ENCODE assay signal across 8 cellular contexts in the genomic region with DNA sequence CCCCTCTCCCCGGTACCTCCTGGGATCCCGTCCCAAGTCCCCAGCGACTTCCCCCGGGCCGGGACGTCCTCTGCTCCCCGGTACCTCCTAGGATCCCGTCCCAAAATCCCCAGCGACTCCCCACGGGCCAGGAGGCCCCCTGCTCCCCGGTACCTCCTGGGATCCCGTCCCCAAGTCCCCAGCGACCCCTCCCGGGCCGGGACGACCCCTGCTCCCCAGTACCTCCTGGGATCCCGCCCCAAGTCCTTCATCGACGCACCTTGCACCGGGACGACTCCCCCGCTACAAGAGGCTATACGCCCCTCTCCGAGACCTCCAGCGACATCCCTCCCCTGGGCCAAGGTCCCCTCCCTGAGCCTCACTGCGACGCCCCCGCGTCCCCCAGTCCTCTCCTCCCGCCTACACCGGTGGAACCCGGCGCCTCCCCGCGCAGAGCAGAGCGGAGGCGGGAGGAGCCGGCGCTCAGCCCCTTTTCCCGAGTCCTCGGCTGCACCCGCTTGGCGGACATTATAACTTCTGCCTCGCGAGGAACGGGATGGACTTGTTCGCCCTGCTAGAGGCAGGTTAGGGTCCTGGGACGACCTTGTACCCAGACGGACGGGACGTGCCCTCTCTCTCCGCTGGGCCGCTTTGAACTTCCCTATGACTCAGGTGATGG. TPM values are rescaled to one million over a fixed set of nuclear protein-coding genes. Genes with fewer than 3 reads are reported as not detected.
A peak's percentile ranks its signal among the peaks of the same experiment; 100 is the strongest.
DNase-seq lines count a peak whose midpoint lies in the region; ATAC-seq and TF ChIP-seq lines count a peak whose summit lies in the region.

No MANE protein-coding gene starts in this region.

- no peaks in the 10 kb centered on the region for H3K36me3 ChIP-seq in endocrine pancreas (ENCODE audit: control insufficient read depth, insufficient read depth, low read length)
- no peaks in the 10 kb centered on the region for H3K36me3 ChIP-seq in urinary bladder (ENCODE audit: insufficient read depth)

- peak overlapping the region; percentile 0 for H3K27ac ChIP-seq in urinary bladder (ENCODE audit: low read depth)

- in situ Hi-C loops in G401 (cut with HindIII; ENCODE audit: low sequenced_read_pairs): no loop called here

- H3K4me1 ChIP-seq in endocrine pancreas (ENCODE audit: control insufficient read depth, insufficient read depth, low read length) (no peaks in the 10 kb centered on the region), urinary bladder (ENCODE audit: insufficient read depth) (no peaks in the 10 kb centered on the region)

- H3K27ac Mint-ChIP-seq in T-helper 1 cell treated with Interleukin-12 subunit alpha and Interleukin-12 subunit beta and Interleukin-4 antibody, amounts not matched to agents 30 μg/mL and 1 μg/mL, for 36 hours: no peak overlapping the region

- H3K4me3 ChIP-seq in endocrine pancreas (ENCODE audit: control insufficient read depth, insufficient read depth, low read length) (no peak overlapping the region), urinary bladder (ENCODE audit: low read depth, low read length) (peak overlapping the region; percentile 97)

- H3K4me3 Mint-ChIP-seq in T-helper 1 cell treated with Interleukin-12 subunit alpha and Interleukin-12 subunit beta and Interleukin-4 antibody, amounts not matched to agents 30 μg/mL and 1 μg/mL, for 36 hours: peak overlapping the region; percentile 35

- H3K4me1 Mint-ChIP-seq in T-helper 1 cell treated with Interleukin-12 subunit alpha and Interleukin-12 subunit beta and Interleukin-4 antibody, amounts not matched to agents 30 μg/mL and 1 μg/mL, for 36 hours (ENCODE audit: low read depth): peaks cover 13% of the 10 kb centered on the region

- WGBS in urinary bladder: 3% methylated on average over 53 of the region's 53 CpGs

- H3K27me3 Mint-ChIP-seq in T-helper 1 cell treated with Interleukin-12 subunit alpha and Interleukin-12 subunit beta and Interleukin-4 antibody, amounts not matched to agents 30 μg/mL and 1 μg/mL, for 36 hours (ENCODE audit: low read depth): peaks cover 84% of the 10 kb centered on the region

- CTCF ChIA-PET in GM10248 (lab: Yijun Ruan, JAX): interaction anchor here (1.4 to 2.0 kb wide), 3 partner anchors 9 to 33 kb away, joined by 3 to 11 read pairs (median 3); no protein-coding TSS in a partner anchor

- POLR2A ChIA-PET in GM10248 (lab: Yijun Ruan, JAX): no interaction called here

- peak overlapping the region; percentile 47 for H3K9ac ChIP-seq in endocrine pancreas (ENCODE audit: control insufficient read depth, insufficient read depth, low read length)

- DNase-seq in G401 (ENCODE audit: low spot score) (peak; percentile 39), mucosa of gallbladder (ENCODE audit: low spot score) (peak; percentile 22), GM10248 (ENCODE audit: extremely low spot score) (no peak), DMS 273 (lab: John Stamatoyannopoulos, UW; ENCODE audit: unreplicated experiment) (no peak)

- ATAC-seq in GM21528 (IDR thresholded peaks at IDR 0.05; ENCODE audit: low FRiP score, unreplicated experiment): no peak

- no peaks in the 10 kb centered on the region for H3K9me3 ChIP-seq in endocrine pancreas (ENCODE audit: control insufficient read depth, low read length)

- H3K9me3 Mint-ChIP-seq in T-helper 1 cell treated with Interleukin-12 subunit alpha and Interleukin-12 subunit beta and Interleukin-4 antibody, amounts not matched to agents 30 μg/mL and 1 μg/mL, for 36 hours: no peaks in the 10 kb centered on the region

- H3K36me3 Mint-ChIP-seq in T-helper 1 cell treated with Interleukin-12 subunit alpha and Interleukin-12 subunit beta and Interleukin-4 antibody, amounts not matched to agents 30 μg/mL and 1 μg/mL, for 36 hours (ENCODE audit: low read depth): peaks cover 2% of the 10 kb centered on the region

- TF ChIP-seq CTCF in GM10248 (IDR thresholded peaks at IDR 0.05; ENCODE audit: control extremely low read depth, extremely low read depth, low read depth, missing control alignments): no peak

- no peaks in the 10 kb centered on the region for H3K27me3 ChIP-seq in endocrine pancreas (ENCODE audit: control insufficient read depth, insufficient read depth, low read length)

RNA-seq across cellular contexts. Expression of a gene that starts 0.9 kb away (rescaled TPM):
- 9.3 and 9.7 TPM in 2 replicates for total RNA-seq in G401 (2014; rRNA removed; shearing (Covaris generic))
- 7.3 TPM for total RNA-seq in mucosa of gallbladder
- total RNA-seq in urinary bladder: 10.1 TPM
- polyA plus RNA-seq in urinary bladder: 16.7 TPM

RNA-seq across cellular contexts. Expression of a gene that starts 12.1 kb away (rescaled TPM):
- not detected in 2 replicates for total RNA-seq in G401 (2014; rRNA removed; shearing (Covaris generic))
- total RNA-seq in mucosa of gallbladder: not detected
- total RNA-seq in urinary bladder: not detected
- polyA plus RNA-seq in urinary bladder: not detected

Comparison
In these comparisons a context has a peak if more than half of its experiments do, and no peak if none do; other contexts are left out.
1. DNase-seq: peak in G401 (single experiment) and mucosa of gallbladder (single experiment); none in GM10248 (single experiment) and DMS 273 (single experiment).